ENCODE assay signal across 16 cellular contexts in genomic region chr14:43503508-43503907, GRCh38.
A peak's percentile ranks its signal among the peaks of the same experiment; 100 is the strongest.
DNase-seq lines count a peak whose midpoint lies in the region; ATAC-seq and TF ChIP-seq lines count a peak whose summit lies in the region.
"Had no signal": no experiment of that assay in that cellular context is flagged by ENCODE, and none has a peak within 500 bp of the region (broad histone marks: within the 10 kb centered on the region; RNA-seq: fewer than 3 reads in every experiment).

No MANE protein-coding gene starts in this region.

- peak; percentile 23 for DNase-seq in COR-L47 (lab: John Stamatoyannopoulos, UW)
- peak; percentile 29 for DNase-seq in left kidney (ENCODE audit: low read depth, low spot score)
- DNase-seq in NCI-H446 treated with DMSO at 0.1 percent for 48 hours (lab: John Stamatoyannopoulos, UW), result no peak
- no peak for DNase-seq in dermis blood vessel endothelial cell
- DNase-seq: activated effector memory CD4-positive, alpha-beta T cell treated with anti-CD3 and anti-CD28 coated beads, Interleukin-2, amount 50 U/mL, for 16 hours; CD4-positive, CD25-positive, alpha-beta regulatory T cell; colonic mucosa; left colon; naive B cell; psoas muscle; SHP77 treated with DMSO at 0.1 percent for 48 hours; thyroid gland had no signal

- H3K27ac ChIP-seq in OCI-LY3 (ENCODE audit: low read length), result no peak overlapping the region
- H3K27ac ChIP-seq: colonic mucosa, esophagus muscularis mucosa, psoas muscle, thyroid gland had no signal

- no peaks in the 10 kb centered on the region for H3K27me3 ChIP-seq in OCI-LY3 (ENCODE audit: low read depth, low read length)
- H3K27me3 ChIP-seq: colonic mucosa, esophagus muscularis mucosa, thyroid gland had no signal

- H3K79me2 ChIP-seq in OCI-LY3 (ENCODE audit: low read length), result no peaks in the 10 kb centered on the region

- H3K4me3 ChIP-seq in OCI-LY3 (ENCODE audit: low read length), result no peak overlapping the region
- H3K4me3 ChIP-seq: colonic mucosa, esophagus muscularis mucosa, psoas muscle, thyroid gland had no signal

- H3K4me2 ChIP-seq in OCI-LY3 (ENCODE audit: low read length), result no peak overlapping the region

- no peak overlapping the region for H2AFZ ChIP-seq in OCI-LY3 (ENCODE audit: low read depth, low read length)

- H4K20me1 ChIP-seq in OCI-LY3 (ENCODE audit: insufficient read depth, low read length), result no peaks in the 10 kb centered on the region

- TF ChIP-seq RAD21 in Ishikawa (IDR thresholded peaks at IDR 0.05; ENCODE audit: low read depth), result peak; percentile 62

- no peaks in the 10 kb centered on the region for H3K9me3 ChIP-seq in OCI-LY3 (ENCODE audit: insufficient read depth, low read length)
- H3K9me3 ChIP-seq: colonic mucosa, esophagus muscularis mucosa, thyroid gland had no signal

- no peak for TF ChIP-seq EP300 in Ishikawa (IDR thresholded peaks at IDR 0.05; ENCODE audit: borderline replicate concordance)

- H3K36me3 ChIP-seq in OCI-LY3 (replicated peaks; ENCODE audit: low read depth, low read length), result no peaks in the 10 kb centered on the region
- H3K36me3 ChIP-seq: colonic mucosa, esophagus muscularis mucosa, thyroid gland had no signal

- no peak for ATAC-seq in HG02884 (IDR thresholded peaks at IDR 0.05; ENCODE audit: unreplicated experiment)
- ATAC-seq: left colon, psoas muscle had no signal

- H3K4me1 ChIP-seq in OCI-LY3 (ENCODE audit: low read length), result 0 out of 2 replicates have a peak, but pooled peaks cover 2% of the 10 kb centered on the region
- H3K4me1 ChIP-seq: colonic mucosa, esophagus muscularis mucosa, psoas muscle, thyroid gland had no signal

- TF ChIP-seq CTCF in OCI-LY3 (IDR thresholded peaks at IDR 0.05; ENCODE audit: low read depth, low read length), result peak; percentile 34

- no peak overlapping the region for H3K9ac ChIP-seq in OCI-LY3 (ENCODE audit: low read length)

TF ChIP-seq in Ishikawa, 13 proteins besides CTCF, POLR2A, EP300 and RAD21:
- TF ChIP-seq FOXM1 (IDR thresholded peaks at IDR 0.05; ENCODE audit: borderline replicate concordance, low read depth), result no peak
- TF ChIP-seq TEAD4 (IDR thresholded peaks at IDR 0.05), result no peak
- TF ChIP-seq CEBPB (IDR thresholded peaks at IDR 0.05), result no peak
- TF ChIP-seq USF1 (IDR thresholded peaks at IDR 0.05), result no peak
- no peak for TF ChIP-seq EGR1 (IDR thresholded peaks at IDR 0.05)
- TF ChIP-seq REST (IDR thresholded peaks at IDR 0.05; ENCODE audit: low read depth), result no peak
- no peak for TF ChIP-seq TCF12 (IDR thresholded peaks at IDR 0.05; ENCODE audit: low read depth)
- TF ChIP-seq TAF1 (IDR thresholded peaks at IDR 0.05; ENCODE audit: low read depth), result no peak
- TF ChIP-seq ZBTB7A (IDR thresholded peaks at IDR 0.05; ENCODE audit: low read depth), result no peak
- TF ChIP-seq NFIC (IDR thresholded peaks at IDR 0.05), result no peak
- no peak for TF ChIP-seq MAX (IDR thresholded peaks at IDR 0.05)
- no peak for TF ChIP-seq CREB1 (IDR thresholded peaks at IDR 0.05; ENCODE audit: low read depth)
- no peak for TF ChIP-seq YY1 (IDR thresholded peaks at IDR 0.05; ENCODE audit: low read depth)
TF ChIP-seq in Ishikawa: peak in this region for 0.

Comparison
In these comparisons a context has a peak if more than half of its experiments do, and no peak if none do; other contexts are left out.
1. DNase-seq: peak in COR-L47 (single experiment) and left kidney (single experiment); none in NCI-H446 treated with DMSO at 0.1 percent for 48 hours (single experiment) and dermis blood vessel endothelial cell (single experiment).